ENCODE assay signal across 8 cellular contexts in the genomic region with DNA sequence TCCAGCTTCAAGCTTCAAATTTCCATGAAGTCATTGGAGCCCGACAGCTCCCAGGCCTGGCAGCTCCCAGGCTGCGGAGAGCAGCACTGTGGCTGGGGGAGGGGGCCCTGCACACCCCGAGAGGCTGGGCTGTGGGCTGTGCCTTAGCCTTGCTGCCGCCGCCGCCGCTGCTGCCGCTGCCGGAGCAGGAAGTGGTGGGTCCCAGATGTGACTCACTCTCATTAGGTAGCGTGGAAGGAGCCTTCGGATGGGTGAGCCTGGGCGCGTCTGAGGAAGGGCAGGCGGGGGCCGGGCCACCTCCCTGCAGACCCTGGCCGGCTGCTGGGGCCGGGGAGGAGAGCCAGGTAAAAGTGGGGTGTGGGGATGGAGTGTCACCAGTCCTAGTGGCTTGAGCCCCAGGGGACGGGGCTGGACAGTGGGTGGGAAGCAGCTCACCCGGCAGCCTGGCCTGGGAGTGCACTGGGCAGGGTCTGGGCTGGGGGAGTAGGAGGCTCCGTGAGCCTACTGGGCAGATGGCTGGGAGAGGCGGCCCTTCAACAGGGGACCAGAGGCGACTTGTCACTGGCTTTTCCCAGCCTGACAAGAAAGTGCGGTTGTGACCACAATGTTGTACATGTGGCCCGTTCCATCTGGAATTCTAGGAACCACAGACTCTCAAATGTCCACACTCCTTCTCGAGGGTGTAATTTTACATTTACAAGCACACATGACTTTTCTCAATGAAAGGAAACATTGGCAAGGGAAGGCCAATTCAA. TPM values are rescaled to one million over a fixed set of nuclear protein-coding genes. Genes with fewer than 3 reads are reported as not detected.
A peak's percentile ranks its signal among the peaks of the same experiment; 100 is the strongest.
DNase-seq lines count a peak whose midpoint lies in the region; ATAC-seq and TF ChIP-seq lines count a peak whose summit lies in the region.

A gene (plus strand): TSS at position 215 of the 755 bp plus-strand sequence. CDS start 21,629 bp downstream, outside the sequence.

- 28 to 52% (median 33%) methylated on average over 25 of the region's 25 CpGs for WGBS in psoas muscle, 3 donors

- H3K4me3 ChIP-seq in foreskin fibroblast (ENCODE audit: low read depth in 1 of 2, low read length in 2 of 2) (peak within 1 kb of the TSS; percentile 46 to 52), psoas muscle (peak within 1 kb of the TSS; percentile 46), upper lobe of right lung (peak within 1 kb of the TSS; percentile 50)

- no peak for TF ChIP-seq CTCF in foreskin fibroblast (IDR thresholded peaks at IDR 0.05; ENCODE audit: low read depth, low read length)
- no peak for TF ChIP-seq CTCF in psoas muscle (IDR thresholded peaks at IDR 0.05)
- TF ChIP-seq CTCF in upper lobe of right lung (IDR thresholded peaks at IDR 0.05) = no peak

- H3K4me1 ChIP-seq in psoas muscle = no peaks in the 10 kb centered on the region
- H3K4me1 ChIP-seq in upper lobe of right lung = peaks cover 22% of the 10 kb centered on the region

- H3K36me3 ChIP-seq in psoas muscle (ENCODE audit: insufficient read depth in 1 of 2, low read depth in 1 of 2) = no peaks in the 10 kb centered on the region
- H3K36me3 ChIP-seq in upper lobe of right lung = no peaks in the 10 kb centered on the region

- peak; percentile 82 for DNase-seq in OCI-M1 (lab: John Stamatoyannopoulos, UW)
- peak; percentile 86 to 89 for DNase-seq in activated T-cell treated with anti-CD3 and anti-CD28 coated beads, Interleukin-2, amount 50 U/mL, for 48 hours
- peak; percentile 83 to 89 for DNase-seq in foreskin fibroblast
- DNase-seq in psoas muscle = peak; percentile 69 to 78
- peak; percentile 88 for DNase-seq in upper lobe of right lung
- DNase-seq in NCI-H2029 (lab: John Stamatoyannopoulos, UW) = no peak

- peak; percentile 83 for ATAC-seq in GM18868 (IDR thresholded peaks at IDR 0.05; ENCODE audit: unreplicated experiment)
- peak; percentile 82 for ATAC-seq in HG03045 (IDR thresholded peaks at IDR 0.05; ENCODE audit: unreplicated experiment)
- peak; percentile 53 to 81 (median 66) for ATAC-seq in psoas muscle
- peak; percentile 83 for ATAC-seq in upper lobe of right lung

- H3K27ac ChIP-seq in psoas muscle = peak within 1 kb of the TSS; percentile 23
- peak within 1 kb of the TSS; percentile 79 for H3K27ac ChIP-seq in upper lobe of right lung

- intact Hi-C loops in psoas muscle (cut with DNase I) (no loop called here), upper lobe of right lung (cut with DNase I) (no loop called here)

- H3K9me3 ChIP-seq in psoas muscle (no peaks in the 10 kb centered on the region), upper lobe of right lung (no peaks in the 10 kb centered on the region)

- peaks cover 0 to 2% (median 0%) of the 10 kb centered on the region in 3 donors for H3K27me3 ChIP-seq in psoas muscle (ENCODE audit: insufficient read depth in 3 of 3, low read length in 2 of 3)
- H3K27me3 ChIP-seq in upper lobe of right lung = no peaks in the 10 kb centered on the region

RNA-seq across cellular contexts. Expression of the gene that starts here (rescaled TPM):
- total RNA-seq in psoas muscle (1 to 10 TPM; 3.1 to 5.5 (median 4.2) TPM), upper lobe of right lung (88.1 TPM)
- polyA plus RNA-seq in psoas muscle = 1 to 10 TPM in 2 of 3 donors, under 1 TPM in 1; 0.34 to 1.5 (median 1.1) TPM

Comparison
In these comparisons a context has a peak if more than half of its experiments do, and no peak if none do; other contexts are left out.
1. RNA of the gene that starts here (total RNA-seq): 88.1 TPM in upper lobe of right lung (single experiment); 3.1 to 5.5 TPM in psoas muscle; every median in the first group is over 10 times any median in the second.
2. Peak in every context shown above with its lines, with median percentiles within 50 percentile points of each other: ATAC-seq and H3K4me3 ChIP-seq.